ENCODE assay signal across 21 cellular contexts in the genomic region with DNA sequence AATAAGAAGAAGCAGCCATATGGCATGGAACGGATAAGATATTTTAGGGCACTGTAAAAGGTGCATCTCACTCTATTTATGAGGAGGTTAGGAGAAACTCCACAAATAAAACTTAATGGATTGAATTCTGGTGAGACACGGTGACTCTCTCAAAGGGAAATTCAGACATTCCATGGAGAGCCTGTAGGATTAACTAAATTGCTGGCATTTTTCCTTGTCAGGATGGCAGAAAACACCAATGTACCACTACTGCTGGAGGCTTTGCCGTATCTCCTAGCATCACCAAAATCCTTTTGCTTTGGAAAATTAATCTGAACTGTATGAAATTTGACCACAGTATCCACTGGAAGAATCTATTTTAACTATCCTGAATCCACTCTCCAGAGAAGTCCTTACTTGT.
"Had no signal": no experiment of that assay in that cellular context is flagged by ENCODE, and none has a peak within 500 bp of the region (broad histone marks: within the 10 kb centered on the region; RNA-seq: fewer than 3 reads in every experiment).

No MANE protein-coding gene starts in this region.

- H3K9me2 ChIP-seq: SK-N-SH had no signal

- H3K9me3 ChIP-seq: SK-N-SH had no signal

- H3K9ac ChIP-seq: SK-N-SH had no signal

- DNase-seq: IMR-90, Karpas-422, KG1, MM.1S, NCI-H1092 treated with DMSO at 0.1 percent for 48 hours, NCI-H1436, NCI-H187, NCI-H2029 treated with DMSO at 0.1 percent for 48 hours, NCI-H2107, NCI-H226, NCI-H446, NCI-H510A, NCI-H524 treated with DMSO at 0.1 percent for 48 hours, NCI-H69, NCI-H774, Right ventricle myocardium superior, RPMI8226, SIG-M5, SK-N-SH had no signal

- FAIRE-seq: HepG2, RCC 7860 had no signal

- H3K4me2 ChIP-seq: SK-N-SH had no signal
